In genomic region chrX:130902446-130902782, GRCh38 we compare ENCODE assay signal across 8 cellular contexts. TPM values are rescaled to one million over a fixed set of nuclear protein-coding genes. Genes with fewer than 3 reads are reported as not detected.
DNase-seq lines count a peak whose midpoint lies in the region; ATAC-seq, FAIRE-seq and TF ChIP-seq lines count a peak whose summit lies in the region.

No MANE protein-coding gene starts in this region.

- H3K9me3 Mint-ChIP-seq in H9 = no peaks in the 10 kb centered on the region

- no peaks in the 10 kb centered on the region; the same call in 1 of the 2 replicates for H3F3A ChIP-seq in SU-DHL-6 (ENCODE audit: insufficient read depth)

- H3K4me3 Mint-ChIP-seq in H9 = no peak overlapping the region

- H4K5ac ChIP-seq in H9 (ENCODE audit: insufficient read length, low read depth, low read length) = no peak overlapping the region

- TF ChIP-seq CTCF in H9 (conservative IDR thresholded peaks at IDR 0.05) (no peak), SU-DHL-6 (IDR thresholded peaks at IDR 0.05; ENCODE audit: insufficient read depth, low read length, poor library complexity, severe bottlenecking) (no peak), hepatocyte (IDR thresholded peaks at IDR 0.05; ENCODE audit: poor library complexity) (no peak), spleen (IDR thresholded peaks at IDR 0.05 in 8 of 11, conservative IDR thresholded peaks at IDR 0.05 in 3 of 11) (no peak)

- no peak overlapping the region for H2AK5ac ChIP-seq in H9 (ENCODE audit: insufficient read length, low read length)

- H4K8ac ChIP-seq in H9 (replicated peaks; ENCODE audit: insufficient read length, low read depth, low read length) = no peak overlapping the region

- H3K23ac ChIP-seq in H9 (ENCODE audit: insufficient read length, low read depth, low read length) = no peak overlapping the region

- no CpG with 5 or more reads among the region's 11 CpGs for WGBS in H9 (ENCODE audit: extremely low coverage, insufficient read length, low lambda C conversion rate)
- WGBS in hepatocyte (ENCODE audit: low lambda C conversion rate, missing lambda C conversion rate) = 52% methylated on average over 6 of the region's 11 CpGs
- WGBS in spleen, 5 donors = 1 to 35% (median 4%) methylated on average over 8 to 11 of the region's 11 CpGs

- no peak overlapping the region for H3K27ac ChIP-seq in H9 (ENCODE audit: insufficient read length, low read depth, low read length)
- no peak overlapping the region for H3K27ac ChIP-seq in SU-DHL-6 (ENCODE audit: low read depth, low read length)
- peak overlapping the region; percentile 16 for H3K27ac ChIP-seq in hepatocyte
- peak overlapping the region in 5 of 8 donors; percentile 70 to 88 (median 86) for H3K27ac ChIP-seq in spleen

- H3K27me3 ChIP-seq in H9 (ENCODE audit: insufficient read depth, low read length) = no peaks in the 10 kb centered on the region
- no peaks in the 10 kb centered on the region for H3K27me3 ChIP-seq in SU-DHL-6 (ENCODE audit: low read length)
- H3K27me3 ChIP-seq in hepatocyte = no peaks in the 10 kb centered on the region
- no peaks in the 10 kb centered on the region for H3K27me3 ChIP-seq in spleen (replicated peaks in 1 of 7)

- H3K4me3 ChIP-seq in SU-DHL-6 (ENCODE audit: insufficient read depth, low read length, poor library complexity, severe bottlenecking) = peak overlapping the region; percentile 79
- peak overlapping the region; percentile 32 for H3K4me3 ChIP-seq in hepatocyte
- peak overlapping the region; percentile 50 to 77 (median 58) for H3K4me3 ChIP-seq in spleen

- TF ChIP-seq POLR2A in spleen (IDR thresholded peaks at IDR 0.05) = no peak
- TF ChIP-seq POLR2A in H54 (IDR thresholded peaks at IDR 0.05; ENCODE audit: low read depth, low read length) = no peak

- H2BK120ac ChIP-seq in H9 (ENCODE audit: low read depth, low read length, poor library complexity, severe bottlenecking) = no peak overlapping the region

- peak overlapping the region; percentile 86 to 90 (median 88); a peak in 6 of 7 replicates for H3K27ac Mint-ChIP-seq in H9

- peak overlapping the region; percentile 91 for H3K4me2 ChIP-seq in H9 (ENCODE audit: insufficient read depth, insufficient read length, low read length)
- H3K4me2 ChIP-seq in SU-DHL-6 (ENCODE audit: low read depth, low read length, poor library complexity, severe bottlenecking) = peak overlapping the region; percentile 82
- peak overlapping the region; percentile 73 for H3K4me2 ChIP-seq in hepatocyte

- H3K9ac ChIP-seq in H9 (ENCODE audit: extremely low read depth, insufficient read length, low read length) (peak overlapping the region; percentile 59), SU-DHL-6 (ENCODE audit: low read length) (peak overlapping the region; percentile 82)

- H3K27me3 Mint-ChIP-seq in H9 (ENCODE audit: low read depth) = peaks cover 5% of the 10 kb centered on the region

- H3K4me1 ChIP-seq in H9 (ENCODE audit: insufficient read depth, low read length) = no peaks in the 10 kb centered on the region
- H3K4me1 ChIP-seq in hepatocyte (ENCODE audit: insufficient read depth) = no peaks in the 10 kb centered on the region
- H3K4me1 ChIP-seq in spleen = peaks cover 0 to 11% (median 6%) of the 10 kb centered on the region in 6 donors

- no peak overlapping the region for H2BK15ac ChIP-seq in H9 (ENCODE audit: low read depth, low read length)

- H3K9me2 ChIP-seq in SU-DHL-6 (replicated peaks; ENCODE audit: insufficient read depth, low read length) (no peaks in the 10 kb centered on the region), hepatocyte (replicated peaks; ENCODE audit: insufficient read depth) (no peaks in the 10 kb centered on the region)

- no peak overlapping the region for H2BK12ac ChIP-seq in H9 (ENCODE audit: insufficient read length, low read depth, low read length)

- H3K36me3 ChIP-seq in SU-DHL-6 (ENCODE audit: low read length) (no peaks in the 10 kb centered on the region), hepatocyte (replicated peaks; ENCODE audit: insufficient read depth, low read depth) (no peaks in the 10 kb centered on the region), spleen (peaks cover 0 to 7% (median 0%) of the 10 kb centered on the region in 6 donors)

- 0 out of 7 replicates have a peak, but pooled peaks cover 0 to 2% (median 0%) of the 10 kb centered on the region in 3 experiments for H3K36me3 Mint-ChIP-seq in H9 (ENCODE audit: insufficient read depth in 1 of 3, low read depth in 3 of 3)

- H3K9me3 ChIP-seq in H9 (ENCODE audit: control insufficient read depth, low read depth, low read length) (no peaks in the 10 kb centered on the region), SU-DHL-6 (ENCODE audit: insufficient read depth, low read length) (no peaks in the 10 kb centered on the region), hepatocyte (ENCODE audit: low read depth) (no peaks in the 10 kb centered on the region), spleen (no peaks in the 10 kb centered on the region)

- peaks cover 7 to 9% of the 10 kb centered on the region in 2 experiments for H3K4me1 Mint-ChIP-seq in H9

- H4K91ac ChIP-seq in H9 (ENCODE audit: insufficient read length, low read depth, low read length) = no peak overlapping the region

- no peak overlapping the region for H2BK20ac ChIP-seq in H9 (ENCODE audit: low read depth, low read length, poor library complexity, severe bottlenecking)

- no peak for FAIRE-seq in H54 (lab: Jason Lieb, UNC)

- H4K20me1 ChIP-seq in H9 (ENCODE audit: control insufficient read depth, insufficient read depth, insufficient read length) = no peaks in the 10 kb centered on the region
- no peaks in the 10 kb centered on the region for H4K20me1 ChIP-seq in SU-DHL-6 (ENCODE audit: low read depth, low read length)
- H4K20me1 ChIP-seq in hepatocyte (ENCODE audit: insufficient read depth, poor library complexity, severe bottlenecking) = no peaks in the 10 kb centered on the region

- no peak overlapping the region for H3K18ac ChIP-seq in H9 (ENCODE audit: insufficient read length, low read depth, low read length)

- intact Hi-C loops in spleen (cut with DNase I; ENCODE audit: low total_unique reads) = no loop called here

- no peak for DNase-seq in H9
- DNase-seq in hepatocyte (ENCODE audit: low spot score) = no peak
- DNase-seq in spleen = no peak
- DNase-seq in NCI-H226 = no peak
- no peak for DNase-seq in D341Med (ENCODE audit: low spot score)
- no peak for DNase-seq in H54 (ENCODE audit: insufficient read length, low spot score)

- no peak overlapping the region for H3T11ph ChIP-seq in H9 (ENCODE audit: low read length)

- H2BK5ac ChIP-seq in H9 (ENCODE audit: insufficient read length, low read length) = no peak overlapping the region

- no peaks in the 10 kb centered on the region for H3K23me2 ChIP-seq in H9 (ENCODE audit: insufficient read length, low read depth, low read length, poor library complexity, severe bottlenecking)

- H3K79me2 ChIP-seq in H9 (ENCODE audit: insufficient read depth, low read length) (no peaks in the 10 kb centered on the region), SU-DHL-6 (ENCODE audit: insufficient read depth, low read length) (peaks cover 4% of the 10 kb centered on the region; the same call in 1 of the 2 replicates), hepatocyte (no peaks in the 10 kb centered on the region)

- no peak for ATAC-seq in GM21528 (IDR thresholded peaks at IDR 0.05; ENCODE audit: low FRiP score, unreplicated experiment)

- H3K79me1 ChIP-seq in H9 (ENCODE audit: insufficient read depth, low read depth, low read length, poor library complexity, severe bottlenecking) = no peaks in the 10 kb centered on the region

- no peak overlapping the region for H3K56ac ChIP-seq in H9 (ENCODE audit: insufficient read length, low read depth, low read length)

- no peak overlapping the region for H3K4ac ChIP-seq in H9 (ENCODE audit: low read depth, low read length)

- no peak overlapping the region for H3K14ac ChIP-seq in H9 (ENCODE audit: insufficient read depth, low read length)

- H2AFZ ChIP-seq in H9 (ENCODE audit: low read length) = no peak overlapping the region
- H2AFZ ChIP-seq in SU-DHL-6 (ENCODE audit: low read depth, low read length, severe bottlenecking) = peak overlapping the region; percentile 74
- peak overlapping the region; percentile 47 for H2AFZ ChIP-seq in hepatocyte

RNA-seq across cellular contexts. Expression of gene ENOX2, which starts 0.6 kb away (rescaled TPM):
- 16.8 and 17.7 TPM in 2 replicates for total RNA-seq in H9 (2021)
- 9.0 and 10.7 TPM in 2 replicates for total RNA-seq in hepatocyte
- polyA plus RNA-seq in hepatocyte = 7.1 and 8.7 TPM in 2 replicates
- 10 to 100 TPM; 16.1 to 30.0 (median 24.0) TPM for total RNA-seq in spleen
- polyA plus RNA-seq in spleen = 1 to 10 TPM; 5.2 to 7.1 (median 5.7) TPM

Comparison
In these comparisons a context has a peak if more than half of its experiments do, and no peak if none do; other contexts are left out.
1. H3K27ac ChIP-seq: peak in hepatocyte (single experiment) and spleen (5 of 8); none in H9 (single experiment) and SU-DHL-6 (single experiment).
2. Peak in every context shown above with its lines, with median percentiles within 50 percentile points of each other: H3K4me2 ChIP-seq and H3K4me3 ChIP-seq.